ENCODE assay signal across 17 cellular contexts in genomic region chr11:65785329-65786007, GRCh38. TPM values are rescaled to one million over a fixed set of nuclear protein-coding genes. Genes with fewer than 3 reads are reported as not detected.
A peak's percentile ranks its signal among the peaks of the same experiment; 100 is the strongest.
DNase-seq lines count a peak whose midpoint lies in the region; ATAC-seq and TF ChIP-seq lines count a peak whose summit lies in the region.
"Had no signal": no experiment of that assay in that cellular context is flagged by ENCODE, and none has a peak within 500 bp of the region (broad histone marks: within the 10 kb centered on the region; RNA-seq: fewer than 3 reads in every experiment).

No MANE protein-coding gene starts in this region.

- H3K4me1 Mint-ChIP-seq in stimulated activated naive CD8-positive, alpha-beta T cell treated with anti-CD3 and anti-CD28 coated beads, Interleukin-15, Interleukin-2, amounts not matched to agents 100 ng/mL and 50 ng/mL, for 24 hours (ENCODE audit: low read depth) = peaks cover 30% of the 10 kb centered on the region
- H3K4me1 Mint-ChIP-seq in activated naive CD8-positive, alpha-beta T cell treated with anti-CD3 and anti-CD28 coated beads for 36 hours = peaks cover 22% of the 10 kb centered on the region
- peaks cover 11% of the 10 kb centered on the region for H3K4me1 Mint-ChIP-seq in type B pancreatic cell (ENCODE audit: unreplicated experiment)

- H3K9ac ChIP-seq in mesendoderm (ENCODE audit: low read length) = no peak overlapping the region

- no peaks in the 10 kb centered on the region for H3K36me3 ChIP-seq in mesendoderm (ENCODE audit: control insufficient read depth, insufficient read depth, low read length)
- H3K36me3 ChIP-seq: breast epithelium, pancreas had no signal

- no peak overlapping the region for H2BK120ac ChIP-seq in mesendoderm (ENCODE audit: low read depth, low read length)

- H3K27me3 ChIP-seq in mesendoderm (ENCODE audit: insufficient read depth, low read length, poor library complexity) = peaks cover 14% of the 10 kb centered on the region
- H3K27me3 ChIP-seq: pancreas had no signal

- no peak overlapping the region for H2BK5ac ChIP-seq in mesendoderm (ENCODE audit: low read length)

- no peak overlapping the region for H3K4me2 ChIP-seq in mesendoderm (ENCODE audit: low read length)

- no peaks in the 10 kb centered on the region for H3K79me2 ChIP-seq in mesendoderm (ENCODE audit: control insufficient read depth, insufficient read depth, low read length)

- no peak overlapping the region for H3K4ac ChIP-seq in mesendoderm (ENCODE audit: low read depth, low read length)

- TF ChIP-seq CTCF in type B pancreatic cell (conservative IDR thresholded peaks at IDR 0.05) = no peak

- H2AK5ac ChIP-seq in mesendoderm (ENCODE audit: low read length) = no peak overlapping the region

- H3K4me1 ChIP-seq in mesendoderm (ENCODE audit: control insufficient read depth, low read depth, low read length) = peaks cover 3% of the 10 kb centered on the region

- peak overlapping the region; percentile 30 for H3K4me3 Mint-ChIP-seq in stimulated activated naive CD8-positive, alpha-beta T cell treated with anti-CD3 and anti-CD28 coated beads, Interleukin-15, Interleukin-2, amounts not matched to agents 100 ng/mL and 50 ng/mL, for 24 hours
- peak overlapping the region; percentile 14 for H3K4me3 Mint-ChIP-seq in activated naive CD8-positive, alpha-beta T cell treated with anti-CD3 and anti-CD28 coated beads for 36 hours
- H3K4me3 Mint-ChIP-seq in type B pancreatic cell = peak overlapping the region; percentile 82

- no peak overlapping the region for H3K27ac Mint-ChIP-seq in stimulated activated naive CD8-positive, alpha-beta T cell treated with anti-CD3 and anti-CD28 coated beads, Interleukin-15, Interleukin-2, amounts not matched to agents 100 ng/mL and 50 ng/mL, for 24 hours
- no peak overlapping the region for H3K27ac Mint-ChIP-seq in activated naive CD8-positive, alpha-beta T cell treated with anti-CD3 and anti-CD28 coated beads for 36 hours
- peak overlapping the region; percentile 79 for H3K27ac Mint-ChIP-seq in type B pancreatic cell

- no peak overlapping the region for H3K4me3 ChIP-seq in mesendoderm (ENCODE audit: low read length)

- H3K18ac ChIP-seq in mesendoderm (ENCODE audit: low read length) = no peak overlapping the region

- WGBS in mesendoderm (ENCODE audit: extremely low coverage, insufficient coverage, low lambda C conversion rate) = no CpG with 5 or more reads among the region's 8 CpGs

- ATAC-seq in stimulated activated naive CD8-positive, alpha-beta T cell treated with anti-CD3 and anti-CD28 coated beads, Interleukin-15, Interleukin-2, amounts not matched to agents 100 U/mL and 50 U/mL, for 24 hours = no peak

- DNase-seq in stimulated activated naive CD8-positive, alpha-beta T cell treated with anti-CD3 and anti-CD28 coated beads, Interleukin-15, Interleukin-2, amounts not matched to agents 100 U/mL and 50 U/mL, for 24 hours = no peak
- no peak for DNase-seq in activated naive CD8-positive, alpha-beta T cell treated with anti-CD3 and anti-CD28 coated beads for 36 hours
- DNase-seq in mesendoderm = no peak
- no peak for DNase-seq in type B pancreatic cell (ENCODE audit: extremely low spot score, unreplicated experiment)
- DNase-seq in NCI-H1694 treated with DMSO at 0.1 percent for 48 hours (lab: John Stamatoyannopoulos, UW) = no peak
- no peak for DNase-seq in NCI-H1694 (lab: John Stamatoyannopoulos, UW)
- DNase-seq in MV-4-11 (lab: John Stamatoyannopoulos, UW) = no peak
- DNase-seq: activated CD4-positive, CD25-positive, alpha-beta regulatory T cell treated with anti-CD3 and anti-CD28 coated beads, Interleukin-2, amount 50 U/mL, for 72 hours; activated effector memory CD4-positive, alpha-beta T cell treated with anti-CD3 and anti-CD28 coated beads, Interleukin-2, amount 50 U/mL, for 16 hours; effector CD8-positive, alpha-beta T cell; foreskin fibroblast; MM.1S; NCI-H774; stimulated activated CD4-positive, alpha-beta T cell treated with anti-CD3 and anti-CD28 coated beads, Interleukin-4, amount 100 ng/mL, for 4 hours had no signal

- H3K27me3 Mint-ChIP-seq in stimulated activated naive CD8-positive, alpha-beta T cell treated with anti-CD3 and anti-CD28 coated beads, Interleukin-15, Interleukin-2, amounts not matched to agents 100 ng/mL and 50 ng/mL, for 24 hours = peaks cover 50% of the 10 kb centered on the region
- peaks cover 61% of the 10 kb centered on the region for H3K27me3 Mint-ChIP-seq in activated naive CD8-positive, alpha-beta T cell treated with anti-CD3 and anti-CD28 coated beads for 36 hours
- peaks cover 54% of the 10 kb centered on the region for H3K27me3 Mint-ChIP-seq in type B pancreatic cell

- H3K9me3 Mint-ChIP-seq in stimulated activated naive CD8-positive, alpha-beta T cell treated with anti-CD3 and anti-CD28 coated beads, Interleukin-15, Interleukin-2, amounts not matched to agents 100 ng/mL and 50 ng/mL, for 24 hours = no peaks in the 10 kb centered on the region
- H3K9me3 Mint-ChIP-seq in activated naive CD8-positive, alpha-beta T cell treated with anti-CD3 and anti-CD28 coated beads for 36 hours = no peaks in the 10 kb centered on the region
- no peaks in the 10 kb centered on the region for H3K9me3 Mint-ChIP-seq in type B pancreatic cell

- H2BK15ac ChIP-seq in mesendoderm (replicated peaks; ENCODE audit: low read depth) = no peak overlapping the region

- H4K8ac ChIP-seq in mesendoderm (ENCODE audit: low read depth, low read length) = no peak overlapping the region

- H3K23ac ChIP-seq in mesendoderm (ENCODE audit: low read length) = no peak overlapping the region

- no peak overlapping the region for H4K5ac ChIP-seq in mesendoderm (ENCODE audit: low read length)

- no peaks in the 10 kb centered on the region for H3K36me3 Mint-ChIP-seq in stimulated activated naive CD8-positive, alpha-beta T cell treated with anti-CD3 and anti-CD28 coated beads, Interleukin-15, Interleukin-2, amounts not matched to agents 100 ng/mL and 50 ng/mL, for 24 hours (ENCODE audit: low read depth)
- no peaks in the 10 kb centered on the region for H3K36me3 Mint-ChIP-seq in activated naive CD8-positive, alpha-beta T cell treated with anti-CD3 and anti-CD28 coated beads for 36 hours
- H3K36me3 Mint-ChIP-seq in type B pancreatic cell = no peaks in the 10 kb centered on the region

- H3K27ac ChIP-seq in mesendoderm (ENCODE audit: low read depth, low read length) = no peak overlapping the region

- H3K79me1 ChIP-seq in mesendoderm (ENCODE audit: low read length) = no peaks in the 10 kb centered on the region

- H3K56ac ChIP-seq in mesendoderm (ENCODE audit: low read length) = peak overlapping the region; percentile 38

RNA-seq across cellular contexts. Expression of gene OVOL1, which starts 1.4 kb away (rescaled TPM):
- total RNA-seq in activated naive CD8-positive, alpha-beta T cell treated with anti-CD3 and anti-CD28 coated beads for 36 hours = under 1 TPM; 0.42 to 0.45 TPM
- polyA plus RNA-seq in mesendoderm (2013, experiment 1 of 2) = 1.7 TPM
- polyA plus RNA-seq in mesendoderm (2013, experiment 2 of 2) = 2.0 TPM
- 7.7 and 39.8 TPM in 2 replicates for total RNA-seq in type B pancreatic cell (ENCODE audit: low replicate concordance)

RNA-seq across cellular contexts. Expression of gene AP5B1, which starts 4.7 kb away (rescaled TPM):
- 10 to 100 TPM; 20.4 to 20.6 TPM for total RNA-seq in activated naive CD8-positive, alpha-beta T cell treated with anti-CD3 and anti-CD28 coated beads for 36 hours
- 1.4 TPM for polyA plus RNA-seq in mesendoderm (2013, experiment 1 of 2)
- 1.5 TPM for polyA plus RNA-seq in mesendoderm (2013, experiment 2 of 2)
- total RNA-seq in type B pancreatic cell (ENCODE audit: low replicate concordance) = 16.6 and 38.9 TPM in 2 replicates

RNA-seq across cellular contexts. Expression of gene SNX32, which starts 48.3 kb away (rescaled TPM):
- total RNA-seq in activated naive CD8-positive, alpha-beta T cell treated with anti-CD3 and anti-CD28 coated beads for 36 hours = 1 to 10 TPM; 2.4 to 3.3 TPM
- 0.10 TPM for polyA plus RNA-seq in mesendoderm (2013, experiment 1 of 2)
- 0.08 TPM for polyA plus RNA-seq in mesendoderm (2013, experiment 2 of 2)
- total RNA-seq in type B pancreatic cell (ENCODE audit: low replicate concordance) = 0.76 and 4.2 TPM in 2 replicates

Comparison
In these comparisons a context has a peak if more than half of its experiments do, and no peak if none do; other contexts are left out.
1. H3K4me3 Mint-ChIP-seq: peak in every context shown above with its lines; median percentile 82 in type B pancreatic cell; 30 in stimulated activated naive CD8-positive, alpha-beta T cell treated with anti-CD3 and anti-CD28 coated beads, Interleukin-15, Interleukin-2, amounts not matched to agents 100 ng/mL and 50 ng/mL, for 24 hours; 14 in activated naive CD8-positive, alpha-beta T cell treated with anti-CD3 and anti-CD28 coated beads for 36 hours.